In genomic region chr13:113508531-113509254, GRCh38 we compare ENCODE assay signal across 2 cellular contexts.
TF ChIP-seq lines count a peak whose summit lies in the region.

No MANE protein-coding gene starts in this region.

TF ChIP-seq in WTC11, 78 proteins besides CTCF, POLR2A, EP300 and RAD21:
- TF ChIP-seq MLX (CRISPR knock-in tag; IDR thresholded peaks at IDR 0.05), result no peak
- no peak for TF ChIP-seq ZMAT4 (CRISPR knock-in tag; IDR thresholded peaks at IDR 0.05)
- no peak for TF ChIP-seq IRF1 (CRISPR knock-in tag; IDR thresholded peaks at IDR 0.05)
- no peak for TF ChIP-seq TEAD1 (CRISPR knock-in tag; IDR thresholded peaks at IDR 0.05)
- TF ChIP-seq NR1H2 (CRISPR knock-in tag; IDR thresholded peaks at IDR 0.05), result no peak
- TF ChIP-seq USF1 (CRISPR knock-in tag; IDR thresholded peaks at IDR 0.05), result no peak
- no peak for TF ChIP-seq FOXP4 (CRISPR knock-in tag; IDR thresholded peaks at IDR 0.05)
- TF ChIP-seq ESRRA (CRISPR knock-in tag; IDR thresholded peaks at IDR 0.05; ENCODE audit: borderline replicate concordance), result no peak
- no peak for TF ChIP-seq ATF1 (CRISPR knock-in tag; IDR thresholded peaks at IDR 0.05)
- TF ChIP-seq ZNF671 (CRISPR knock-in tag; IDR thresholded peaks at IDR 0.05), result no peak

TF ChIP-seq in HepG2, 621 proteins besides CTCF, POLR2A, EP300 and RAD21:
- TF ChIP-seq ZNF3 (CRISPR knock-in tag; IDR thresholded peaks at IDR 0.05), result no peak
- no peak for TF ChIP-seq ZMAT3 (CRISPR knock-in tag; conservative IDR thresholded peaks at IDR 0.05)
- no peak for TF ChIP-seq ZNF382 (CRISPR knock-in tag; IDR thresholded peaks at IDR 0.05; ENCODE audit: borderline replicate concordance)
- no peak for TF ChIP-seq PHF8 (CRISPR knock-in tag; IDR thresholded peaks at IDR 0.05)
- peak; percentile 63 for TF ChIP-seq AGO2 (optimal IDR thresholded peaks at IDR 0.05; ENCODE audit: low read depth, low read length)
- TF ChIP-seq ZBTB34 (CRISPR knock-in tag; IDR thresholded peaks at IDR 0.05), result no peak
- no peak for TF ChIP-seq GABPB1 (CRISPR knock-in tag; IDR thresholded peaks at IDR 0.05)
